8 cellular contexts compared by ENCODE assay signal in genomic region chr6:139376054-139376355, GRCh38. TPM values are rescaled to one million over a fixed set of nuclear protein-coding genes. Genes with fewer than 3 reads are reported as not detected.
DNase-seq lines count a peak whose midpoint lies in the region; ATAC-seq and TF ChIP-seq lines count a peak whose summit lies in the region.

No MANE protein-coding gene starts in this region.

- no peaks in the 10 kb centered on the region for H3K36me3 ChIP-seq in Loucy (ENCODE audit: insufficient read depth, low read length)
- H3K36me3 ChIP-seq in brain microvascular endothelial cell (replicated peaks) = peaks cover 21% of the 10 kb centered on the region
- peaks cover 11 to 25% (median 17%) of the 10 kb centered on the region in 3 donors for H3K36me3 ChIP-seq in tibial artery

- H3F3A ChIP-seq in Loucy (ENCODE audit: low read depth) = no peaks in the 10 kb centered on the region

- no peaks in the 10 kb centered on the region for H3K9me2 ChIP-seq in Loucy (replicated peaks; ENCODE audit: low read depth, low read length)

- no peak for TF ChIP-seq CTCF in CD14-positive monocyte (IDR thresholded peaks at IDR 0.05)
- no peak for TF ChIP-seq CTCF in Loucy (conservative IDR thresholded peaks at IDR 0.05; ENCODE audit: low read length)
- TF ChIP-seq CTCF in brain microvascular endothelial cell (IDR thresholded peaks at IDR 0.05; ENCODE audit: low read depth, low read length, missing control alignments) = no peak
- no peak for TF ChIP-seq CTCF in lower leg skin (IDR thresholded peaks at IDR 0.05)
- TF ChIP-seq CTCF in tibial artery (IDR thresholded peaks at IDR 0.05) = no peak

- peak overlapping the region; percentile 94 to 97 for H3K4me3 Mint-ChIP-seq in CD14-positive monocyte

- H3K79me2 ChIP-seq in Loucy (ENCODE audit: insufficient read depth, low read length) = peaks cover 19% of the 10 kb centered on the region

- in situ Hi-C loops in brain microvascular endothelial cell (cut with HindIII; ENCODE audit: low pct_ligation_motif_present, low sequenced_read_pairs) = loop anchor here (10.0 kb wide), 1 partner anchor 679 kb away; no protein-coding TSS in a partner anchor

- no peak for TF ChIP-seq POLR2A in lower leg skin (IDR thresholded peaks at IDR 0.05)

- H3K27ac Mint-ChIP-seq in CD14-positive monocyte = peak overlapping the region; percentile 95 to 97 (median 96)

- H3K4me1 ChIP-seq in Loucy (ENCODE audit: insufficient read depth, low read length, poor library complexity, severe bottlenecking) (peaks cover 12% of the 10 kb centered on the region), tibial artery (peaks cover 0 to 11% (median 9%) of the 10 kb centered on the region in 4 donors)

- peaks cover 0 to 3% (median 0%) of the 10 kb centered on the region in 7 donors for H3K9me3 Mint-ChIP-seq in CD14-positive monocyte

- H3K27ac ChIP-seq in brain microvascular endothelial cell (peak overlapping the region; percentile 91), tibial artery (peak overlapping the region; percentile 89 to 95)

- H3K27me3 Mint-ChIP-seq in CD14-positive monocyte (ENCODE audit: low read depth in 3 of 3) = peaks cover 0 to 3% (median 0%) of the 10 kb centered on the region in 3 donors

- peak overlapping the region; percentile 79 for H3K4me3 ChIP-seq in Loucy (ENCODE audit: low read length, poor library complexity, severe bottlenecking)
- H3K4me3 ChIP-seq in brain microvascular endothelial cell (ENCODE audit: low read depth, low read length) = peak overlapping the region; percentile 96
- peak overlapping the region; percentile 77 for H3K4me3 ChIP-seq in lower leg skin (ENCODE audit: low read depth, poor library complexity, severe bottlenecking)
- peak overlapping the region; percentile 74 to 89 for H3K4me3 ChIP-seq in tibial artery

- WGBS in lower leg skin, 2 donors = 1 to 2% methylated on average over 11 of the region's 11 CpGs

- H3K9me3 ChIP-seq in Loucy (ENCODE audit: insufficient read depth, low read depth, low read length) (no peaks in the 10 kb centered on the region), tibial artery (no peaks in the 10 kb centered on the region)

- peaks cover 10% of the 10 kb centered on the region for H4K20me1 ChIP-seq in Loucy (ENCODE audit: insufficient read depth, low read length, poor library complexity, severe bottlenecking)

- H3K4me2 ChIP-seq in Loucy (ENCODE audit: low read depth, low read length, poor library complexity, severe bottlenecking) = peak overlapping the region; percentile 98

- ATAC-seq in GM18498 (IDR thresholded peaks at IDR 0.05; ENCODE audit: unreplicated experiment) = no peak
- no peak for ATAC-seq in GM19324 (IDR thresholded peaks at IDR 0.05; ENCODE audit: low FRiP score, unreplicated experiment)

- peaks cover 47% of the 10 kb centered on the region for H3K4me1 Mint-ChIP-seq in CD14-positive monocyte

- H3K9ac ChIP-seq in Loucy (ENCODE audit: low read depth, low read length, poor library complexity, severe bottlenecking) = peak overlapping the region; percentile 85

- peak overlapping the region; percentile 97 for H2AFZ ChIP-seq in Loucy (ENCODE audit: low read length)

- peaks cover 18 to 26% of the 10 kb centered on the region in 2 donors for H3K36me3 Mint-ChIP-seq in CD14-positive monocyte

- H3K27me3 ChIP-seq in Loucy (ENCODE audit: insufficient read depth, low read length, poor library complexity, severe bottlenecking) (no peaks in the 10 kb centered on the region), brain microvascular endothelial cell (replicated peaks) (no peaks in the 10 kb centered on the region), tibial artery (no peaks in the 10 kb centered on the region)

- intact Hi-C loops in CD14-positive monocyte (cut with micrococcal nuclease) = loop anchor here (10.0 kb wide), 5 partner anchors 241 to 549 kb away; partner anchors contain the start of gene HECA (in 1 of the 2)
- intact Hi-C loops in lower leg skin (cut with DNase I; ENCODE audit: low total_unique reads) = no loop called here
- intact Hi-C loops in tibial artery (cut with DNase I; ENCODE audit: low total_unique reads) = loop anchor here (10.0 kb wide), 3 partner anchors 159 to 599 kb away; no protein-coding TSS in a partner anchor

- no peak for DNase-seq in CD14-positive monocyte (ENCODE audit: low spot score)
- DNase-seq in brain microvascular endothelial cell = no peak
- DNase-seq in lower leg skin (ENCODE audit: low spot score in 2 of 2) = no peak
- peak in 1 of 2 donors; percentile 74 for DNase-seq in tibial artery
- DNase-seq in NCI-H2107 treated with DMSO at 0.1 percent for 48 hours (lab: John Stamatoyannopoulos, UW; ENCODE audit: unreplicated experiment) = no peak

RNA-seq across cellular contexts. Expression of gene CITED2, which starts 1.6 kb away (rescaled TPM):
- polyA plus RNA-seq in CD14-positive monocyte = 10 to 100 TPM; 22.9 to 43.9 TPM
- total RNA-seq in lower leg skin = 100 to 1,000 TPM; 155 to 313 (median 257) TPM
